ENCODE assay signal across 19 cellular contexts in genomic region chr10:132606031-132606491, GRCh38.
DNase-seq lines count a peak whose midpoint lies in the region; ATAC-seq and TF ChIP-seq lines count a peak whose summit lies in the region.
"Had no signal": no experiment of that assay in that cellular context is flagged by ENCODE, and none has a peak within 500 bp of the region (broad histone marks: within the 10 kb centered on the region; RNA-seq: fewer than 3 reads in every experiment).

No MANE protein-coding gene starts in this region.

- no peak for TF ChIP-seq CTCF in RWPE2 (IDR thresholded peaks at IDR 0.05; ENCODE audit: poor library complexity, severe bottlenecking)
- no peak for TF ChIP-seq CTCF in hepatocyte (IDR thresholded peaks at IDR 0.05; ENCODE audit: poor library complexity)

- 98% methylated on average over 16 of the region's 28 CpGs for WGBS in hepatocyte (ENCODE audit: low lambda C conversion rate, missing lambda C conversion rate)

- peaks cover 12% of the 10 kb centered on the region for H4K20me1 ChIP-seq in hepatocyte (ENCODE audit: insufficient read depth, poor library complexity, severe bottlenecking)

- H3K27ac ChIP-seq in RWPE2 (ENCODE audit: poor library complexity, severe bottlenecking) (no peak overlapping the region), hepatocyte (no peak overlapping the region)
- H3K27ac ChIP-seq: PC-9 had no signal

- H3K36me3 ChIP-seq in H7 (replicated peaks; ENCODE audit: control insufficient read depth, insufficient read depth, low read length) = no peaks in the 10 kb centered on the region
- no peaks in the 10 kb centered on the region for H3K36me3 ChIP-seq in RWPE2 (ENCODE audit: low read depth)
- H3K36me3 ChIP-seq in skeletal muscle satellite cell (ENCODE audit: insufficient read depth, low read length) = no peaks in the 10 kb centered on the region
- H3K36me3 ChIP-seq in hepatocyte (replicated peaks; ENCODE audit: insufficient read depth, low read depth) = no peaks in the 10 kb centered on the region
- H3K36me3 ChIP-seq: BE2C, HAP-1 had no signal

- ATAC-seq in RWPE2 (ENCODE audit: low read depth) (no peak), left lobe of liver (no peak), GM19397 (IDR thresholded peaks at IDR 0.05; ENCODE audit: unreplicated experiment) (no peak)

- no peak overlapping the region for H3K9ac ChIP-seq in skeletal muscle satellite cell (ENCODE audit: low read depth, low read length)

- H3K4me1 ChIP-seq in RWPE2 (ENCODE audit: insufficient read depth, poor library complexity, severe bottlenecking) = no peaks in the 10 kb centered on the region
- peaks cover 12% of the 10 kb centered on the region for H3K4me1 ChIP-seq in skeletal muscle satellite cell (ENCODE audit: control insufficient read depth, insufficient read depth, low read length)
- peaks cover 8% of the 10 kb centered on the region for H3K4me1 ChIP-seq in hepatocyte (ENCODE audit: insufficient read depth)
- H3K4me1 ChIP-seq: BE2C, HAP-1 had no signal

- H3K4me2 ChIP-seq in skeletal muscle satellite cell (ENCODE audit: low read length) (peak overlapping the region; percentile 68), hepatocyte (no peak overlapping the region)
- H3K4me2 ChIP-seq: PC-9 had no signal

- H3K4me3 ChIP-seq in H7 (ENCODE audit: insufficient read depth, low read depth, low read length) = no peak overlapping the region
- no peak overlapping the region for H3K4me3 ChIP-seq in RWPE2 (ENCODE audit: severe bottlenecking)
- no peak overlapping the region for H3K4me3 ChIP-seq in skeletal muscle satellite cell (ENCODE audit: low read length)
- H3K4me3 ChIP-seq in hepatocyte = no peak overlapping the region
- H3K4me3 ChIP-seq: HAP-1, PC-9 had no signal

- no peaks in the 10 kb centered on the region for H3K9me2 ChIP-seq in hepatocyte (replicated peaks; ENCODE audit: insufficient read depth)

- H3K27me3 ChIP-seq in H7 (ENCODE audit: control insufficient read depth, insufficient read depth, low read length) = no peaks in the 10 kb centered on the region
- no peaks in the 10 kb centered on the region for H3K27me3 ChIP-seq in RWPE2 (ENCODE audit: insufficient read depth, poor library complexity, severe bottlenecking)
- no peaks in the 10 kb centered on the region for H3K27me3 ChIP-seq in skeletal muscle satellite cell (ENCODE audit: control insufficient read depth, insufficient read depth, low read length)
- no peaks in the 10 kb centered on the region for H3K27me3 ChIP-seq in hepatocyte
- H3K27me3 ChIP-seq: BE2C had no signal

- H3K9me3 ChIP-seq in RWPE2 (ENCODE audit: severe bottlenecking) (no peaks in the 10 kb centered on the region), skeletal muscle satellite cell (replicated peaks; ENCODE audit: low read length) (no peaks in the 10 kb centered on the region), hepatocyte (ENCODE audit: low read depth) (no peaks in the 10 kb centered on the region)
- H3K9me3 ChIP-seq: BE2C, HAP-1 had no signal

- no peak overlapping the region for H2AFZ ChIP-seq in hepatocyte
- H2AFZ ChIP-seq: PC-9 had no signal

- peaks cover 77% of the 10 kb centered on the region for H3K79me2 ChIP-seq in hepatocyte

- DNase-seq in H7 = peak; percentile 47
- DNase-seq in RWPE2 (ENCODE audit: low spot score) = peak; percentile 34
- DNase-seq in left lobe of liver (ENCODE audit: low spot score) = peak; percentile 33
- DNase-seq in hepatocyte (ENCODE audit: low spot score) = no peak
- DNase-seq in NCI-H2081 treated with DMSO at 0.1 percent for 48 hours (lab: John Stamatoyannopoulos, UW) = no peak
- DNase-seq in activated CD8-positive, alpha-beta memory T cell treated with anti-CD3 and anti-CD28 coated beads, Interleukin-2, amount 50 U/mL, for 48 hours = no peak
- DNase-seq: BE2C, Karpas-422, MM.1S, NCI-H1105, NCI-H187, NCI-H2171, NCI-H446 treated with DMSO at 0.1 percent for 48 hours, NCI-H748 treated with DMSO at 0.1 percent for 48 hours, PC-9, SHP77 treated with DMSO at 0.1 percent for 48 hours had no signal

Comparison
In these comparisons a context has a peak if more than half of its experiments do, and no peak if none do; other contexts are left out.
1. DNase-seq: peak in H7 (single experiment), RWPE2 (single experiment) and left lobe of liver (single experiment); none in hepatocyte (single experiment), NCI-H2081 treated with DMSO at 0.1 percent for 48 hours (single experiment) and activated CD8-positive, alpha-beta memory T cell treated with anti-CD3 and anti-CD28 coated beads, Interleukin-2, amount 50 U/mL, for 48 hours (single experiment).